18 cellular contexts compared by ENCODE assay signal in the genomic region with DNA sequence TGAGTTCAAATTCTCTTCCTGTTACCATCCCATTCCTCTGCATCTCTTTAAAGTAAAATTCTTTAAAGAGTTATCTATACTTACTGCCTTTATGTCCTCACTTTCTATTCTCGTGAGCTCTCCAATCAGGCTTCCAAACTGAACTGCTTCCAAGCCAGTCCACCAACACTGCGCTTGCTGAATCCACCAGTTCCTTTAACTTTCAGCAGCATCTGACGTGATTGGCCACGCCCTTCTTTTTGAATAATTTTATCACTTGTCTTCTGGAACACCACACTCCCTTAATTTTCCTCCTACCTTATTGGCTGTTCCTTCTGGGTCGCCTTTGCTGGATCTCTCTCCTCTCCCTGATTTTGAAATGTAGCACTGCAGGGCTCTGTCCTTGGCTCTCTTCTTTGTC. TPM values are rescaled to one million over a fixed set of nuclear protein-coding genes. Genes with fewer than 3 reads are reported as not detected.
A peak's percentile ranks its signal among the peaks of the same experiment; 100 is the strongest.
DNase-seq lines count a peak whose midpoint lies in the region; ATAC-seq and TF ChIP-seq lines count a peak whose summit lies in the region.
"Had no signal": no experiment of that assay in that cellular context is flagged by ENCODE, and none has a peak within 500 bp of the region (broad histone marks: within the 10 kb centered on the region; RNA-seq: fewer than 3 reads in every experiment).

A gene (minus strand): TSS at position 170 of the 400 bp plus-strand sequence. CDS start 4,170 bp downstream, outside the sequence.

- no peaks in the 10 kb centered on the region for H3K9me2 ChIP-seq in Karpas-422 (replicated peaks; ENCODE audit: insufficient read depth, low read length)

- no peak within 1 kb of the TSS for H2AFZ ChIP-seq in Karpas-422 (ENCODE audit: low read length)

- H3K4me1 ChIP-seq in Karpas-422 (ENCODE audit: low read length) (peaks cover 26% of the 10 kb centered on the region), testis (no peaks in the 10 kb centered on the region)
- no peaks in the 10 kb centered on the region for H3K4me1 ChIP-seq in CD8-positive, alpha-beta T cell (ENCODE audit: insufficient read depth, low read length)
- H3K4me1 ChIP-seq: A549, BE2C, BLaER1, Caco-2 had no signal

- H3K27ac ChIP-seq in Karpas-422 (ENCODE audit: low read length), result no peak within 1 kb of the TSS
- no peak within 1 kb of the TSS for H3K27ac ChIP-seq in testis
- H3K27ac ChIP-seq in CD8-positive, alpha-beta T cell (ENCODE audit: low read depth, low read length), result no peak within 1 kb of the TSS
- H3K27ac ChIP-seq: 22Rv1, A549, BLaER1 had no signal

- H3K4me2 ChIP-seq in Karpas-422 (ENCODE audit: low read depth, low read length, poor library complexity, severe bottlenecking), result peak within 1 kb of the TSS; percentile 10
- H3K4me2 ChIP-seq: A549, BLaER1 had no signal

- H3K9me3 ChIP-seq in Karpas-422 (ENCODE audit: low read length) (no peaks in the 10 kb centered on the region), T-helper 17 cell (ENCODE audit: control insufficient read depth, low read length, poor library complexity, severe bottlenecking) (no peaks in the 10 kb centered on the region), testis (no peaks in the 10 kb centered on the region)
- H3K9me3 ChIP-seq in CD8-positive, alpha-beta T cell (ENCODE audit: low read length), result no peaks in the 10 kb centered on the region
- H3K9me3 ChIP-seq: A549, BE2C, BLaER1, Caco-2 had no signal

- ATAC-seq in T-helper 17 cell, result no peak
- no peak for ATAC-seq in GM21619 (IDR thresholded peaks at IDR 0.05; ENCODE audit: unreplicated experiment)
- no peak for ATAC-seq in CD8-positive, alpha-beta T cell
- ATAC-seq: A549 had no signal

- no peak within 1 kb of the TSS for H3K9ac ChIP-seq in Karpas-422 (ENCODE audit: low read length)
- H3K9ac ChIP-seq: BLaER1 had no signal

- H4K20me1 ChIP-seq in Karpas-422 (ENCODE audit: insufficient read depth, low read depth, low read length), result no peaks in the 10 kb centered on the region
- H4K20me1 ChIP-seq: BLaER1 had no signal

- DNase-seq in Karpas-422 (peak; percentile 51), T-helper 17 cell (no peak), testis (peak; percentile 86)
- no peak for DNase-seq in CD8-positive, alpha-beta T cell
- DNase-seq: BE2C; C1 segment of cervical spinal cord; Caco-2; Calu3; CD4-positive, alpha-beta memory T cell; CD4-positive, CD25-positive, alpha-beta regulatory T cell; DMS79 treated with DMSO at 0.1 percent for 48 hours; GF-D8 had no signal

- H3K4me3 ChIP-seq in Karpas-422 (ENCODE audit: low read length), result no peak within 1 kb of the TSS
- peak within 1 kb of the TSS in 1 of 2 donors; percentile 48 for H3K4me3 ChIP-seq in testis
- no peak within 1 kb of the TSS for H3K4me3 ChIP-seq in CD8-positive, alpha-beta T cell (ENCODE audit: low read depth, low read length)
- H3K4me3 ChIP-seq: A549, BLaER1 had no signal

- H3K27me3 ChIP-seq in Karpas-422 (ENCODE audit: low read length), result no peaks in the 10 kb centered on the region
- no peaks in the 10 kb centered on the region for H3K27me3 ChIP-seq in testis
- no peaks in the 10 kb centered on the region for H3K27me3 ChIP-seq in CD8-positive, alpha-beta T cell (ENCODE audit: insufficient read depth, low read length)
- H3K27me3 ChIP-seq: BE2C, BLaER1 had no signal

- no peaks in the 10 kb centered on the region for H3K9me3 Mint-ChIP-seq in CD8-positive, alpha-beta T cell
- H3K9me3 Mint-ChIP-seq: CD4-positive, alpha-beta memory T cell; CD4-positive, CD25-positive, alpha-beta regulatory T cell had no signal

- H3K4me1 Mint-ChIP-seq in T-helper 17 cell, result peaks cover 2% of the 10 kb centered on the region
- no peaks in the 10 kb centered on the region for H3K4me1 Mint-ChIP-seq in CD8-positive, alpha-beta T cell (ENCODE audit: low read depth)
- H3K4me1 Mint-ChIP-seq: CD4-positive, alpha-beta memory T cell; CD4-positive, CD25-positive, alpha-beta regulatory T cell had no signal

- POLR2A ChIA-PET in CD8-positive, alpha-beta T cell (lab: Charles Lee), result interaction anchor here (0.7 kb wide), 1 partner anchor 371 kb away, joined by 3 read pairs; no protein-coding TSS in a partner anchor

- TF ChIP-seq POLR2A in testis (IDR thresholded peaks at IDR 0.05), result no peak

- H3K36me3 ChIP-seq in Karpas-422 (ENCODE audit: insufficient read depth, low read length), result no peaks in the 10 kb centered on the region
- H3K36me3 ChIP-seq in testis (ENCODE audit: low read depth, missing control alignments), result no peaks in the 10 kb centered on the region
- no peaks in the 10 kb centered on the region for H3K36me3 ChIP-seq in CD8-positive, alpha-beta T cell (ENCODE audit: insufficient read depth, low read length)
- H3K36me3 ChIP-seq: BE2C, BLaER1 had no signal

- CTCF ChIA-PET in CD8-positive, alpha-beta T cell (lab: Charles Lee), result no interaction called here

- intact Hi-C loops in testis (cut with DNase I; ENCODE audit: low total_unique reads), result no loop called here
- intact Hi-C loops in CD8-positive, alpha-beta T cell (cut with DNase I, micrococcal nuclease), result no loop called here

- H3K36me3 Mint-ChIP-seq in T-helper 17 cell (ENCODE audit: low read depth), result no peaks in the 10 kb centered on the region
- no peaks in the 10 kb centered on the region for H3K36me3 Mint-ChIP-seq in CD8-positive, alpha-beta T cell
- H3K36me3 Mint-ChIP-seq: CD14-positive monocyte; CD4-positive, alpha-beta memory T cell; CD4-positive, CD25-positive, alpha-beta regulatory T cell had no signal

- H3K79me2 ChIP-seq in Karpas-422 (ENCODE audit: low read length), result no peaks in the 10 kb centered on the region

- no peak within 1 kb of the TSS for H3K4me3 Mint-ChIP-seq in T-helper 17 cell
- no peak within 1 kb of the TSS for H3K4me3 Mint-ChIP-seq in CD8-positive, alpha-beta T cell
- H3K4me3 Mint-ChIP-seq: CD14-positive monocyte; CD4-positive, alpha-beta memory T cell; CD4-positive, CD25-positive, alpha-beta regulatory T cell had no signal

- TF ChIP-seq CTCF in testis (IDR thresholded peaks at IDR 0.05), result no peak
- TF ChIP-seq CTCF in CD8-positive, alpha-beta T cell (IDR thresholded peaks at IDR 0.05), result no peak

- 29 to 42% methylated on average over 5 of the region's 5 CpGs for WGBS in testis, 2 donors

- peak within 1 kb of the TSS; percentile 3 for H3K27ac Mint-ChIP-seq in T-helper 17 cell
- no peak within 1 kb of the TSS for H3K27ac Mint-ChIP-seq in CD8-positive, alpha-beta T cell
- H3K27ac Mint-ChIP-seq: CD4-positive, alpha-beta memory T cell; CD4-positive, CD25-positive, alpha-beta regulatory T cell had no signal

- no peaks in the 10 kb centered on the region for H3K27me3 Mint-ChIP-seq in T-helper 17 cell
- no peaks in the 10 kb centered on the region for H3K27me3 Mint-ChIP-seq in CD8-positive, alpha-beta T cell (ENCODE audit: low read depth)

RNA-seq across cellular contexts. Expression of the gene that starts here (rescaled TPM):
- total RNA-seq in Karpas-422 (2014; rRNA removed; shearing (Covaris generic); ENCODE audit: low replicate concordance), result 0.87 and 1.2 TPM in 2 replicates
- total RNA-seq in T-helper 17 cell (not detected), testis (100 to 1,000 TPM; 245 to 286 TPM)
- 63.0 TPM for polyA plus RNA-seq in testis (ENCODE audit: insufficient read depth, low read depth, low replicate concordance)
- not detected for total RNA-seq in CD8-positive, alpha-beta T cell
- total RNA-seq: A172; Caco-2; CD4-positive, alpha-beta memory T cell; CD4-positive, CD25-positive, alpha-beta regulatory T cell had no signal
- polyA plus RNA-seq: CD14-positive monocyte; CD4-positive, alpha-beta memory T cell; CD4-positive, CD25-positive, alpha-beta regulatory T cell had no signal

Comparison
In these comparisons a context has a peak if more than half of its experiments do, and no peak if none do; other contexts are left out.
1. RNA of the gene that starts here (total RNA-seq): 245 to 286 TPM in testis; 0.87 to 1.2 TPM in Karpas-422, not detected in T-helper 17 cell and not detected in CD8-positive, alpha-beta T cell; every median in the first group is over 100 times any median in the second.
2. DNase-seq: peak in Karpas-422 (single experiment) and testis (single experiment); none in T-helper 17 cell (0 of 3) and CD8-positive, alpha-beta T cell (0 of 7).